Comparison of ENCODE assay signal across 1 cellular context in the genomic region with DNA sequence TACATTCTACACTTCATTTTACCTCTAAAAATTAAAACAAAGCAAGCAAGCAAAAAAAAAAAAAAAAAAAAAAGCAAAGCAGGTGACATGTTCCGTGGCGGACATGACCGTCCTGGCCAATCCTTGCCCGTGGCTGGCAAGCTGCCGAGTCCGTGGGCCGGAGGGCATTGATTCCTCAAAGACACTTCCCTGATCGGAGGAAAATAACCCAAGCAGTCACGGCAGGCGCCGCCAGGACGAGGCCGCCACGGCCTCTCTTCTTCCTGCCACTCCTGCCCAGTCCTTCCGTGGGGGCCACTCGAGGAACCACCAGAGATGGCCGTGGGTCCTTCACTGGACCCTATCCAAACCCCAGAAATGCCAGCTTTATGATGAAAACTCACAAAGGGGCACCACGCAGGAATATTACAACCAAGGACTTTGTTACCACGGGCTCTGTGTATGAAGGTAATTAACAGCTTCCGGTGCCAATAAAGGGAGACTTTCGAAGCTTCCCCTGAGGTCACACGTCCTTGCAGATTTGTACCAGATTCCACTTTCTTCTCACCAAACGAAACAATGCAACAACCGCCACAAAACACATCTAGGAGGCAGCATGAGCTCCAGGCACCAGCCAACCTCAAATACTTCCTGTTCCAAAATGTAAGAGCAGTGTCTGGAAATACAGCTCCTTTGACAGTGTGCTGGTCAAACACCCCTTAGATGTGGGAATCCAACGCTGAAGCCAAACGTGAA.
TF ChIP-seq lines count a peak whose summit lies in the region.

No MANE protein-coding gene starts in this region.

TF ChIP-seq in SK-N-SH treated with all-trans-retinoic acid at 6 μM for 48 hours, 23 proteins besides CTCF, POLR2A, EP300 and RAD21 (continued from another document):
- TF ChIP-seq, protein P1, sequence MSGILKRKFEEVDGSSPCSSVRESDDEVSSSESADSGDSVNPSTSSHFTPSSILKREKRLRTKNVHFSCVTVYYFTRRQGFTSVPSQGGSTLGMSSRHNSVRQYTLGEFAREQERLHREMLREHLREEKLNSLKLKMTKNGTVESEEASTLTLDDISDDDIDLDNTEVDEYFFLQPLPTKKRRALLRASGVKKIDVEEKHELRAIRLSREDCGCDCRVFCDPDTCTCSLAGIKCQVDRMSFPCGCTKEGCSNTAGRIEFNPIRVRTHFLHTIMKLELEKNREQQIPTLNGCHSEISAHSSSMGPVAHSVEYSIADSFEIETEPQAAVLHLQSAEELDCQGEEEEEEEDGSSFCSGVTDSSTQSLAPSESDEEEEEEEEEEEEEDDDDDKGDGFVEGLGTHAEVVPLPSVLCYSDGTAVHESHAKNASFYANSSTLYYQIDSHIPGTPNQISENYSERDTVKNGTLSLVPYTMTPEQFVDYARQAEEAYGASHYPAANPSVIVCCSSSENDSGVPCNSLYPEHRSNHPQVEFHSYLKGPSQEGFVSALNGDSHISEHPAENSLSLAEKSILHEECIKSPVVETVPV (CRISPR knock-in tag; IDR thresholded peaks at IDR 0.05), result no peak
- TF ChIP-seq, protein P2, sequence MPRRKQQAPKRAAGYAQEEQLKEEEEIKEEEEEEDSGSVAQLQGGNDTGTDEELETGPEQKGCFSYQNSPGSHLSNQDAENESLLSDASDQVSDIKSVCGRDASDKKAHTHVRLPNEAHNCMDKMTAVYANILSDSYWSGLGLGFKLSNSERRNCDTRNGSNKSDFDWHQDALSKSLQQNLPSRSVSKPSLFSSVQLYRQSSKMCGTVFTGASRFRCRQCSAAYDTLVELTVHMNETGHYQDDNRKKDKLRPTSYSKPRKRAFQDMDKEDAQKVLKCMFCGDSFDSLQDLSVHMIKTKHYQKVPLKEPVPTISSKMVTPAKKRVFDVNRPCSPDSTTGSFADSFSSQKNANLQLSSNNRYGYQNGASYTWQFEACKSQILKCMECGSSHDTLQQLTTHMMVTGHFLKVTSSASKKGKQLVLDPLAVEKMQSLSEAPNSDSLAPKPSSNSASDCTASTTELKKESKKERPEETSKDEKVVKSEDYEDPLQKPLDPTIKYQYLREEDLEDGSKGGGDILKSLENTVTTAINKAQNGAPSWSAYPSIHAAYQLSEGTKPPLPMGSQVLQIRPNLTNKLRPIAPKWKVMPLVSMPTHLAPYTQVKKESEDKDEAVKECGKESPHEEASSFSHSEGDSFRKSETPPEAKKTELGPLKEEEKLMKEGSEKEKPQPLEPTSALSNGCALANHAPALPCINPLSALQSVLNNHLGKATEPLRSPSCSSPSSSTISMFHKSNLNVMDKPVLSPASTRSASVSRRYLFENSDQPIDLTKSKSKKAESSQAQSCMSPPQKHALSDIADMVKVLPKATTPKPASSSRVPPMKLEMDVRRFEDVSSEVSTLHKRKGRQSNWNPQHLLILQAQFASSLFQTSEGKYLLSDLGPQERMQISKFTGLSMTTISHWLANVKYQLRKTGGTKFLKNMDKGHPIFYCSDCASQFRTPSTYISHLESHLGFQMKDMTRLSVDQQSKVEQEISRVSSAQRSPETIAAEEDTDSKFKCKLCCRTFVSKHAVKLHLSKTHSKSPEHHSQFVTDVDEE (CRISPR knock-in tag; IDR thresholded peaks at IDR 0.05), result no peak
- TF ChIP-seq GLIS3 (CRISPR knock-in tag; IDR thresholded peaks at IDR 0.05), result no peak
